Comparison of ENCODE assay signal across 1 cellular context in the genomic region with DNA sequence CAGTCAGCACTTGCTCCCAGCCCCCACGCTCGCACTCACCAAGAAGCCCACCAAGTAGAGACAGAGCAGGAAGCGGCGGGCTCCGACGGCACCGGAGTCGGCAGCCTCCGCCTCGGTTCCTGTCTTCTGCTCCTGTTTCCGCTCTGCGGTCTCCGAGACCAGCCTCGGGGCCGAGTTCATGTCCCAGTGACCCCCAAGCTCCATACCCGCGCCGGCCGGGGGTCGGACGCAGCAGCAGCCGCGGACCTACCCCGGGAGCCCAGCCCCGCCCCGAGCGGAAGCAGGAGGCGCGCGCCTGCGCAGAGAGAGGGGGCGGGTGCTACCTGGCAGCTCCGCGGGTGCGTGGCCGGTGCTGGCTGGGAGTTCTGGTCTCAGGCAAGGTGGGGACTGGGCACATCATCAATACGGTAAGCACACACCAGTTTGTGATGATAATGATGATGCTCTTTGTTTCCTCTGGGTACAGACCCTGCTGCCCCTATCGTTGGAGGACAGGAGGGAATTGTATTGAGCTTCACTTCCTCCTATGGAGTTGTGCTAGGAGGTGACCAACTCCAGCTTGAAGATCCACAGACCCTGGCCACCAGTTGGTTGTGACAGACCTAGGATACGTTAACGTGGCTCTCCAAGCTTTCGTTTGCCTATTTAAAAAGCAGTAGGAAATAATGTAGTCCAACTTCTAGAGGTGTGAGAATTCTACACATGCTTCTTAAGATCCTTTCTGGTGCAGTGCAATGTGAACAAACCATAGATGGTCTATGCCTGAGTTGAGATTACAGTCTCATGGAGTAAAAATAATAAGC.
TF ChIP-seq lines count a peak whose summit lies in the region.

No MANE protein-coding gene starts in this region.

TF ChIP-seq in HepG2, 621 proteins besides CTCF, POLR2A, EP300 and RAD21 (continued from another document and continues in another):
- no peak for TF ChIP-seq ZNF10 (CRISPR knock-in tag; IDR thresholded peaks at IDR 0.05; ENCODE audit: borderline replicate concordance, low read depth)
- peak; percentile 59; the same call in 1 of the 2 replicates for TF ChIP-seq KLF9 (CRISPR knock-in tag; IDR thresholded peaks at IDR 0.05; ENCODE audit: low read depth)
- TF ChIP-seq, protein P1, sequence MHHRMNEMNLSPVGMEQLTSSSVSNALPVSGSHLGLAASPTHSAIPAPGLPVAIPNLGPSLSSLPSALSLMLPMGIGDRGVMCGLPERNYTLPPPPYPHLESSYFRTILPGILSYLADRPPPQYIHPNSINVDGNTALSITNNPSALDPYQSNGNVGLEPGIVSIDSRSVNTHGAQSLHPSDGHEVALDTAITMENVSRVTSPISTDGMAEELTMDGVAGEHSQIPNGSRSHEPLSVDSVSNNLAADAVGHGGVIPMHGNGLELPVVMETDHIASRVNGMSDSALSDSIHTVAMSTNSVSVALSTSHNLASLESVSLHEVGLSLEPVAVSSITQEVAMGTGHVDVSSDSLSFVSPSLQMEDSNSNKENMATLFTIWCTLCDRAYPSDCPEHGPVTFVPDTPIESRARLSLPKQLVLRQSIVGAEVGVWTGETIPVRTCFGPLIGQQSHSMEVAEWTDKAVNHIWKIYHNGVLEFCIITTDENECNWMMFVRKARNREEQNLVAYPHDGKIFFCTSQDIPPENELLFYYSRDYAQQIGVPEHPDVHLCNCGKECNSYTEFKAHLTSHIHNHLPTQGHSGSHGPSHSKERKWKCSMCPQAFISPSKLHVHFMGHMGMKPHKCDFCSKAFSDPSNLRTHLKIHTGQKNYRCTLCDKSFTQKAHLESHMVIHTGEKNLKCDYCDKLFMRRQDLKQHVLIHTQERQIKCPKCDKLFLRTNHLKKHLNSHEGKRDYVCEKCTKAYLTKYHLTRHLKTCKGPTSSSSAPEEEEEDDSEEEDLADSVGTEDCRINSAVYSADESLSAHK (CRISPR knock-in tag; IDR thresholded peaks at IDR 0.05; ENCODE audit: borderline replicate concordance), result no peak
- TF ChIP-seq, protein P2, sequence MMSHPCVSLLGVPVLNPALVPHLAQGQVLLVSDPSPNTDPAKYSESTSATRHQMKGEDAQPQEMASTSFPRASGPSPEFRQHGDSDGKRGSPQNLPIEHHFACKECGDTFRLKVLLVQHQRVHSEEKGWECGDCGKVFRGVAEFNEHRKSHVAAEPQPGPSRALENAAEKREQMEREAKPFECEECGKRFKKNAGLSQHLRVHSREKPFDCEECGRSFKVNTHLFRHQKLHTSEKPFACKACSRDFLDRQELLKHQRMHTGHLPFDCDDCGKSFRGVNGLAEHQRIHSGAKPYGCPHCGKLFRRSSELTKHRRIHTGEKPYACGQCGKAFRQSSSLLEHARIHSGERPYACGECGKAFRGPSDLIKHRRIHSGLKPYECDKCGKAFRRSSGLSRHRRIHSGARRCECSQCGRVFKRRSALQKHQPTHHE (CRISPR knock-in tag; IDR thresholded peaks at IDR 0.05; ENCODE audit: borderline replicate concordance), result peak; percentile 88; the same call in 1 of the 2 replicates
- TF ChIP-seq, protein P3, sequence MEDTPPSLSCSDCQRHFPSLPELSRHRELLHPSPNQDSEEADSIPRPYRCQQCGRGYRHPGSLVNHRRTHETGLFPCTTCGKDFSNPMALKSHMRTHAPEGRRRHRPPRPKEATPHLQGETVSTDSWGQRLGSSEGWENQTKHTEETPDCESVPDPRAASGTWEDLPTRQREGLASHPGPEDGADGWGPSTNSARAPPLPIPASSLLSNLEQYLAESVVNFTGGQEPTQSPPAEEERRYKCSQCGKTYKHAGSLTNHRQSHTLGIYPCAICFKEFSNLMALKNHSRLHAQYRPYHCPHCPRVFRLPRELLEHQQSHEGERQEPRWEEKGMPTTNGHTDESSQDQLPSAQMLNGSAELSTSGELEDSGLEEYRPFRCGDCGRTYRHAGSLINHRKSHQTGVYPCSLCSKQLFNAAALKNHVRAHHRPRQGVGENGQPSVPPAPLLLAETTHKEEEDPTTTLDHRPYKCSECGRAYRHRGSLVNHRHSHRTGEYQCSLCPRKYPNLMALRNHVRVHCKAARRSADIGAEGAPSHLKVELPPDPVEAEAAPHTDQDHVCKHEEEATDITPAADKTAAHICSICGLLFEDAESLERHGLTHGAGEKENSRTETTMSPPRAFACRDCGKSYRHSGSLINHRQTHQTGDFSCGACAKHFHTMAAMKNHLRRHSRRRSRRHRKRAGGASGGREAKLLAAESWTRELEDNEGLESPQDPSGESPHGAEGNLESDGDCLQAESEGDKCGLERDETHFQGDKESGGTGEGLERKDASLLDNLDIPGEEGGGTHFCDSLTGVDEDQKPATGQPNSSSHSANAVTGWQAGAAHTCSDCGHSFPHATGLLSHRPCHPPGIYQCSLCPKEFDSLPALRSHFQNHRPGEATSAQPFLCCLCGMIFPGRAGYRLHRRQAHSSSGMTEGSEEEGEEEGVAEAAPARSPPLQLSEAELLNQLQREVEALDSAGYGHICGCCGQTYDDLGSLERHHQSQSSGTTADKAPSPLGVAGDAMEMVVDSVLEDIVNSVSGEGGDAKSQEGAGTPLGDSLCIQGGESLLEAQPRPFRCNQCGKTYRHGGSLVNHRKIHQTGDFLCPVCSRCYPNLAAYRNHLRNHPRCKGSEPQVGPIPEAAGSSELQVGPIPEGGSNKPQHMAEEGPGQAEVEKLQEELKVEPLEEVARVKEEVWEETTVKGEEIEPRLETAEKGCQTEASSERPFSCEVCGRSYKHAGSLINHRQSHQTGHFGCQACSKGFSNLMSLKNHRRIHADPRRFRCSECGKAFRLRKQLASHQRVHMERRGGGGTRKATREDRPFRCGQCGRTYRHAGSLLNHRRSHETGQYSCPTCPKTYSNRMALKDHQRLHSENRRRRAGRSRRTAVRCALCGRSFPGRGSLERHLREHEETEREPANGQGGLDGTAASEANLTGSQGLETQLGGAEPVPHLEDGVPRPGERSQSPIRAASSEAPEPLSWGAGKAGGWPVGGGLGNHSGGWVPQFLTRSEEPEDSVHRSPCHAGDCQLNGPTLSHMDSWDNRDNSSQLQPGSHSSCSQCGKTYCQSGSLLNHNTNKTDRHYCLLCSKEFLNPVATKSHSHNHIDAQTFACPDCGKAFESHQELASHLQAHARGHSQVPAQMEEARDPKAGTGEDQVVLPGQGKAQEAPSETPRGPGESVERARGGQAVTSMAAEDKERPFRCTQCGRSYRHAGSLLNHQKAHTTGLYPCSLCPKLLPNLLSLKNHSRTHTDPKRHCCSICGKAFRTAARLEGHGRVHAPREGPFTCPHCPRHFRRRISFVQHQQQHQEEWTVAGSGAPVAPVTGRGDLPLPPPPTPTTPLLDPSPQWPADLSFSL (CRISPR knock-in tag; IDR thresholded peaks at IDR 0.05), result no peak
- TF ChIP-seq, protein P4, sequence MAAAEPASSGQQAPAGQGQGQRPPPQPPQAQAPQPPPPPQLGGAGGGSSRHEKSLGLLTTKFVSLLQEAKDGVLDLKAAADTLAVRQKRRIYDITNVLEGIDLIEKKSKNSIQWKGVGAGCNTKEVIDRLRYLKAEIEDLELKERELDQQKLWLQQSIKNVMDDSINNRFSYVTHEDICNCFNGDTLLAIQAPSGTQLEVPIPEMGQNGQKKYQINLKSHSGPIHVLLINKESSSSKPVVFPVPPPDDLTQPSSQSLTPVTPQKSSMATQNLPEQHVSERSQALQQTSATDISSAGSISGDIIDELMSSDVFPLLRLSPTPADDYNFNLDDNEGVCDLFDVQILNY (CRISPR knock-in tag; conservative IDR thresholded peaks at IDR 0.05), result peak; percentile 25; the same call in 1 of the 2 replicates
- peak; percentile 81 for TF ChIP-seq ZFY (CRISPR knock-in tag; IDR thresholded peaks at IDR 0.05)
- TF ChIP-seq PLRG1 (conservative IDR thresholded peaks at IDR 0.05), result no peak
- peak; percentile 56 for TF ChIP-seq AGO2 (optimal IDR thresholded peaks at IDR 0.05; ENCODE audit: low read depth, low read length)
- TF ChIP-seq NR2C2 (CRISPR knock-in tag; IDR thresholded peaks at IDR 0.05; ENCODE audit: borderline replicate concordance), result no peak
- TF ChIP-seq, protein P5, sequence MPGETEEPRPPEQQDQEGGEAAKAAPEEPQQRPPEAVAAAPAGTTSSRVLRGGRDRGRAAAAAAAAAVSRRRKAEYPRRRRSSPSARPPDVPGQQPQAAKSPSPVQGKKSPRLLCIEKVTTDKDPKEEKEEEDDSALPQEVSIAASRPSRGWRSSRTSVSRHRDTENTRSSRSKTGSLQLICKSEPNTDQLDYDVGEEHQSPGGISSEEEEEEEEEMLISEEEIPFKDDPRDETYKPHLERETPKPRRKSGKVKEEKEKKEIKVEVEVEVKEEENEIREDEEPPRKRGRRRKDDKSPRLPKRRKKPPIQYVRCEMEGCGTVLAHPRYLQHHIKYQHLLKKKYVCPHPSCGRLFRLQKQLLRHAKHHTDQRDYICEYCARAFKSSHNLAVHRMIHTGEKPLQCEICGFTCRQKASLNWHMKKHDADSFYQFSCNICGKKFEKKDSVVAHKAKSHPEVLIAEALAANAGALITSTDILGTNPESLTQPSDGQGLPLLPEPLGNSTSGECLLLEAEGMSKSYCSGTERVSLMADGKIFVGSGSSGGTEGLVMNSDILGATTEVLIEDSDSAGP (CRISPR knock-in tag; IDR thresholded peaks at IDR 0.05; ENCODE audit: borderline replicate concordance), result peak; percentile 91
- TF ChIP-seq ZFP36L1 (CRISPR knock-in tag; IDR thresholded peaks at IDR 0.05), result 0 out of 2 replicates have a peak, but pooled peaks have one; percentile 42
- 0 out of 2 replicates have a peak, but pooled peaks have one; percentile 35 for TF ChIP-seq KDM6A (CRISPR knock-in tag; IDR thresholded peaks at IDR 0.05; ENCODE audit: low read depth)
- no peak for TF ChIP-seq FOXM1 (CRISPR knock-in tag; IDR thresholded peaks at IDR 0.05)
- no peak for TF ChIP-seq HOXA9 (CRISPR knock-in tag; IDR thresholded peaks at IDR 0.05; ENCODE audit: borderline replicate concordance)
- no peak for TF ChIP-seq ARID2 (CRISPR knock-in tag; IDR thresholded peaks at IDR 0.05; ENCODE audit: borderline replicate concordance)
- TF ChIP-seq ZNF768 (CRISPR knock-in tag; IDR thresholded peaks at IDR 0.05), result peak; percentile 50; the same call in 1 of the 2 replicates
- TF ChIP-seq TRIM24 (CRISPR knock-in tag; IDR thresholded peaks at IDR 0.05), result no peak
- TF ChIP-seq MZF1 (CRISPR knock-in tag; IDR thresholded peaks at IDR 0.05; ENCODE audit: borderline replicate concordance), result 0 out of 2 replicates have a peak, but pooled peaks have one; percentile 53
- peak; percentile 25; the same call in 1 of the 2 replicates for TF ChIP-seq KLF13 (CRISPR knock-in tag; IDR thresholded peaks at IDR 0.05)
- TF ChIP-seq CEBPG (CRISPR knock-in tag; IDR thresholded peaks at IDR 0.05), result no peak
- peak; percentile 91 for TF ChIP-seq ELF3 (CRISPR knock-in tag; IDR thresholded peaks at IDR 0.05)
- TF ChIP-seq RXRA (CRISPR knock-in tag; IDR thresholded peaks at IDR 0.05), result peak; percentile 87
- peak; percentile 89 for TF ChIP-seq KAT8 (CRISPR knock-in tag; IDR thresholded peaks at IDR 0.05)
- TF ChIP-seq SPEN (CRISPR knock-in tag; IDR thresholded peaks at IDR 0.05; ENCODE audit: low read depth), result peak; percentile 76
- peak; percentile 16; the same call in 1 of the 2 replicates for TF ChIP-seq ZNF253 (CRISPR knock-in tag; IDR thresholded peaks at IDR 0.05; ENCODE audit: borderline replicate concordance)
- TF ChIP-seq, protein P6, sequence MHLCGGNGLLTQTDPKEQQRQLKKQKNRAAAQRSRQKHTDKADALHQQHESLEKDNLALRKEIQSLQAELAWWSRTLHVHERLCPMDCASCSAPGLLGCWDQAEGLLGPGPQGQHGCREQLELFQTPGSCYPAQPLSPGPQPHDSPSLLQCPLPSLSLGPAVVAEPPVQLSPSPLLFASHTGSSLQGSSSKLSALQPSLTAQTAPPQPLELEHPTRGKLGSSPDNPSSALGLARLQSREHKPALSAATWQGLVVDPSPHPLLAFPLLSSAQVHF (CRISPR knock-in tag; IDR thresholded peaks at IDR 0.05), result peak; percentile 56; the same call in 1 of the 2 replicates
- 0 out of 2 replicates have a peak, but pooled peaks have one; percentile 9 for TF ChIP-seq ZNF83 (CRISPR knock-in tag; IDR thresholded peaks at IDR 0.05; ENCODE audit: borderline replicate concordance)
- TF ChIP-seq SALL2 (CRISPR knock-in tag; IDR thresholded peaks at IDR 0.05), result no peak; the same call in 1 of the 2 replicates
- TF ChIP-seq NFIB (CRISPR knock-in tag; IDR thresholded peaks at IDR 0.05; ENCODE audit: borderline replicate concordance), result no peak
- TF ChIP-seq AGO1 (IDR thresholded peaks at IDR 0.05; ENCODE audit: low read depth, low read length, poor library complexity, severe bottlenecking), result peak; percentile 63
- peak; percentile 89 for TF ChIP-seq MXD4 (CRISPR knock-in tag; IDR thresholded peaks at IDR 0.05)
- TF ChIP-seq, protein P7, sequence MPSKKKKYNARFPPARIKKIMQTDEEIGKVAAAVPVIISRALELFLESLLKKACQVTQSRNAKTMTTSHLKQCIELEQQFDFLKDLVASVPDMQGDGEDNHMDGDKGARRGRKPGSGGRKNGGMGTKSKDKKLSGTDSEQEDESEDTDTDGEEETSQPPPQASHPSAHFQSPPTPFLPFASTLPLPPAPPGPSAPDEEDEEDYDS (CRISPR knock-in tag; IDR thresholded peaks at IDR 0.05), result peak; percentile 86
- no peak for TF ChIP-seq NR2F1 (CRISPR knock-in tag; IDR thresholded peaks at IDR 0.05)
- TF ChIP-seq JUN (CRISPR knock-in tag; IDR thresholded peaks at IDR 0.05), result no peak
- TF ChIP-seq ZNF558 (CRISPR knock-in tag; IDR thresholded peaks at IDR 0.05; ENCODE audit: borderline replicate concordance), result no peak; the same call in 1 of the 2 replicates
- TF ChIP-seq, protein P8, sequence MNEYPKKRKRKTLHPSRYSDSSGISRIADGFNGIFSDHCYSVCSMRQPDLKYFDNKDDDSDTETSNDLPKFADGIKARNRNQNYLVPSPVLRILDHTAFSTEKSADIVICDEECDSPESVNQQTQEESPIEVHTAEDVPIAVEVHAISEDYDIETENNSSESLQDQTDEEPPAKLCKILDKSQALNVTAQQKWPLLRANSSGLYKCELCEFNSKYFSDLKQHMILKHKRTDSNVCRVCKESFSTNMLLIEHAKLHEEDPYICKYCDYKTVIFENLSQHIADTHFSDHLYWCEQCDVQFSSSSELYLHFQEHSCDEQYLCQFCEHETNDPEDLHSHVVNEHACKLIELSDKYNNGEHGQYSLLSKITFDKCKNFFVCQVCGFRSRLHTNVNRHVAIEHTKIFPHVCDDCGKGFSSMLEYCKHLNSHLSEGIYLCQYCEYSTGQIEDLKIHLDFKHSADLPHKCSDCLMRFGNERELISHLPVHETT (CRISPR knock-in tag; conservative IDR thresholded peaks at IDR 0.05), result 0 out of 2 replicates have a peak, but pooled peaks have one; percentile 9
- 0 out of 2 replicates have a peak, but pooled peaks have one; percentile 8 for TF ChIP-seq DNMT3B (CRISPR knock-in tag; conservative IDR thresholded peaks at IDR 0.05)
- peak; percentile 78 for TF ChIP-seq ERF (CRISPR knock-in tag; IDR thresholded peaks at IDR 0.05)
- 0 out of 2 replicates have a peak, but pooled peaks have one; percentile 29 for TF ChIP-seq BRD4 (CRISPR knock-in tag; IDR thresholded peaks at IDR 0.05)
- peak; percentile 67 for TF ChIP-seq ZSCAN21 (CRISPR knock-in tag; IDR thresholded peaks at IDR 0.05; ENCODE audit: borderline replicate concordance)
- TF ChIP-seq ZNF660 (CRISPR knock-in tag; IDR thresholded peaks at IDR 0.05; ENCODE audit: borderline replicate concordance, low read depth), result no peak
- peak; percentile 21; the same call in 1 of the 2 replicates for TF ChIP-seq ZNF792 (CRISPR knock-in tag; IDR thresholded peaks at IDR 0.05)
- TF ChIP-seq SAP130 (CRISPR knock-in tag; IDR thresholded peaks at IDR 0.05; ENCODE audit: low read depth), result peak; percentile 91
- TF ChIP-seq ZNF274 (CRISPR knock-in tag; IDR thresholded peaks at IDR 0.05), result peak; percentile 90; the same call in 1 of the 2 replicates
